ENCODE assay signal across 15 cellular contexts in the genomic region with DNA sequence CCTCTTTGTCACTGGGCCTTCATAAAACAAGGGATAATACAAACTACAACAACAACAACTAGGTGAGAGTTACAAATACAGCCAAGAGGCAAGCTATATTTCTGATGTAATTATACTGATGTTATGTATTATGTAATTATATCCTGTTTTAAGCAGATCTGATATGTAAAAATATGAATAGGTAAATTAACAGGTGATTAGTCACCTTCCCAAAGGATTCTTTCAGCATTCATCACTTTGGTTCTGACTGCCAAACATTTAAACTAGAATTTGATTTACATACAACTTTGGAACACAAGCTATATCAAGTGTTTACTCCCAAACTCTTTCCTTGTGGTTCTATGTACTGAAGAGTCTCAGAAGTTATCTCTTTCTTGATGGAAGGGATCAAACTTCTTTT. TPM values are rescaled to one million over a fixed set of nuclear protein-coding genes. Genes with fewer than 3 reads are reported as not detected.
A peak's percentile ranks its signal among the peaks of the same experiment; 100 is the strongest.
DNase-seq lines count a peak whose midpoint lies in the region; ATAC-seq and TF ChIP-seq lines count a peak whose summit lies in the region.
"Had no signal": no experiment of that assay in that cellular context is flagged by ENCODE, and none has a peak within 500 bp of the region (broad histone marks: within the 10 kb centered on the region; RNA-seq: fewer than 3 reads in every experiment).

No MANE protein-coding gene starts in this region.

- dilution Hi-C loops in mammary epithelial cell (cut with HindIII; ENCODE audit: low sequenced_read_pairs) = loop anchor here (5.0 kb wide), 2 partner anchors 53 to 87 kb away; no protein-coding TSS in a partner anchor

- H3K4me3 Mint-ChIP-seq in CD14-positive monocyte = no peak overlapping the region
- H3K4me3 Mint-ChIP-seq in activated CD8-positive, alpha-beta memory T cell treated with anti-CD3 and anti-CD28 coated beads, Interleukin-2, amount 10 ng/mL, durations not matched to agents 7 days and 5 days = no peak overlapping the region
- H3K4me3 Mint-ChIP-seq: CD4-positive, CD25-positive, alpha-beta regulatory T cell; HFFc6; IgD-negative memory B cell had no signal

- no peaks in the 10 kb centered on the region for H3K9me3 ChIP-seq in mammary epithelial cell (replicated peaks; ENCODE audit: insufficient read depth, low read length)

- no peak overlapping the region for H3K9ac ChIP-seq in mammary epithelial cell (ENCODE audit: insufficient read depth, low read length)
- H3K9ac ChIP-seq: BLaER1 had no signal

- H3K27me3 Mint-ChIP-seq in CD14-positive monocyte (ENCODE audit: low read depth in 3 of 3) = peaks cover 0 to 2% (median 0%) of the 10 kb centered on the region in 3 donors
- peaks cover 12% of the 10 kb centered on the region for H3K27me3 Mint-ChIP-seq in activated CD8-positive, alpha-beta memory T cell treated with anti-CD3 and anti-CD28 coated beads, Interleukin-2, amount 10 ng/mL, durations not matched to agents 7 days and 5 days

- H4K20me1 ChIP-seq in mammary epithelial cell (ENCODE audit: insufficient read depth, low read length) = no peaks in the 10 kb centered on the region
- H4K20me1 ChIP-seq: BLaER1 had no signal

- no peak overlapping the region for H3K27ac Mint-ChIP-seq in CD14-positive monocyte
- no peak overlapping the region for H3K27ac Mint-ChIP-seq in activated CD8-positive, alpha-beta memory T cell treated with anti-CD3 and anti-CD28 coated beads, Interleukin-2, amount 10 ng/mL, durations not matched to agents 7 days and 5 days
- H3K27ac Mint-ChIP-seq: CD4-positive, CD25-positive, alpha-beta regulatory T cell; HFFc6; IgD-negative memory B cell had no signal

- no peaks in the 10 kb centered on the region for H3K79me2 ChIP-seq in mammary epithelial cell (ENCODE audit: insufficient read depth, low read length)

- TF ChIP-seq CTCF in mammary epithelial cell (conservative IDR thresholded peaks at IDR 0.05 in 1 of 2, IDR thresholded peaks at IDR 0.05 in 1 of 2; ENCODE audit: extremely low read depth in 1 of 2, insufficient read depth in 1 of 2, low read depth in 1 of 2, low read length in 2 of 2) (no peak), foreskin keratinocyte (conservative IDR thresholded peaks at IDR 0.05) (no peak), CD14-positive monocyte (IDR thresholded peaks at IDR 0.05) (no peak)

- intact Hi-C loops in mammary epithelial cell (cut with micrococcal nuclease) (no loop called here), CD14-positive monocyte (cut with micrococcal nuclease) (no loop called here)

- no peak overlapping the region for H3K4me3 ChIP-seq in mammary epithelial cell (replicated peaks in 1 of 3; ENCODE audit: insufficient read depth in 1 of 3, low read depth in 2 of 3, low read length in 3 of 3)
- H3K4me3 ChIP-seq: BLaER1, GM12878 had no signal

- ATAC-seq in foreskin keratinocyte = peak; percentile 75
- ATAC-seq in HG02852 (IDR thresholded peaks at IDR 0.05; ENCODE audit: unreplicated experiment) = no peak
- ATAC-seq in activated CD8-positive, alpha-beta memory T cell treated with anti-CD3 and anti-CD28 coated beads, Interleukin-2, amount 10 ng/mL, durations not matched to agents 7 days and 5 days = no peak
- ATAC-seq: GM12878 had no signal

- in situ Hi-C loops in mammary epithelial cell (cut with MboI; ENCODE audit: low sequenced_read_pairs in 2 of 2) = no loop called here

- H3K9me3 Mint-ChIP-seq in CD14-positive monocyte = no peaks in the 10 kb centered on the region
- H3K9me3 Mint-ChIP-seq in activated CD8-positive, alpha-beta memory T cell treated with anti-CD3 and anti-CD28 coated beads, Interleukin-2, amount 10 ng/mL, durations not matched to agents 7 days and 5 days (ENCODE audit: low read depth) = no peaks in the 10 kb centered on the region
- H3K9me3 Mint-ChIP-seq: CD4-positive, CD25-positive, alpha-beta regulatory T cell; HFFc6 had no signal

- H3K4me1 ChIP-seq in mammary epithelial cell (ENCODE audit: insufficient read depth, low read length) (peaks cover 10% of the 10 kb centered on the region), foreskin keratinocyte (peaks cover 9% of the 10 kb centered on the region)
- H3K4me1 ChIP-seq: BLaER1 had no signal

- CTCF ChIA-PET in mammary epithelial cell (lab: Charles Lee; ENCODE audit: low non-redundant PET) = no interaction called here
- CTCF ChIA-PET in activated CD8-positive, alpha-beta memory T cell treated with anti-CD3 and anti-CD28 coated beads, Interleukin-2, amount 10 ng/mL, durations not matched to agents 7 days and 5 days (lab: Charles Lee) = no interaction called here

- no peak overlapping the region for H3K27ac ChIP-seq in mammary epithelial cell (ENCODE audit: insufficient read depth, low read depth, low read length)
- H3K27ac ChIP-seq in foreskin keratinocyte = no peak overlapping the region
- H3K27ac ChIP-seq: BLaER1 had no signal

- no peaks in the 10 kb centered on the region for H3K4me1 Mint-ChIP-seq in CD14-positive monocyte
- no peaks in the 10 kb centered on the region for H3K4me1 Mint-ChIP-seq in activated CD8-positive, alpha-beta memory T cell treated with anti-CD3 and anti-CD28 coated beads, Interleukin-2, amount 10 ng/mL, durations not matched to agents 7 days and 5 days
- H3K4me1 Mint-ChIP-seq: CD4-positive, CD25-positive, alpha-beta regulatory T cell; IgD-negative memory B cell had no signal

- H2AFZ ChIP-seq in mammary epithelial cell (ENCODE audit: low read depth, low read length) = no peak overlapping the region

- no peaks in the 10 kb centered on the region for H3K36me3 Mint-ChIP-seq in CD14-positive monocyte
- H3K36me3 Mint-ChIP-seq in activated CD8-positive, alpha-beta memory T cell treated with anti-CD3 and anti-CD28 coated beads, Interleukin-2, amount 10 ng/mL, durations not matched to agents 7 days and 5 days = no peaks in the 10 kb centered on the region
- H3K36me3 Mint-ChIP-seq: CD4-positive, CD25-positive, alpha-beta regulatory T cell had no signal

- H3K27me3 ChIP-seq in mammary epithelial cell (ENCODE audit: insufficient read depth, low read length) = no peaks in the 10 kb centered on the region
- H3K27me3 ChIP-seq in foreskin keratinocyte = peaks cover 2% of the 10 kb centered on the region
- H3K27me3 ChIP-seq: BLaER1 had no signal

- BruUV-seq in mammary epithelial cell (replicated peaks; lab: Mats Ljungman, UMichigan) = no TSS peak

- peak; percentile 4 for DNase-seq in HT1080 (ENCODE audit: low read depth)
- DNase-seq in mammary epithelial cell = peak; percentile 49
- peak; percentile 46 to 63 for DNase-seq in foreskin keratinocyte
- no peak for DNase-seq in CD14-positive monocyte (ENCODE audit: low spot score)
- DNase-seq in activated CD8-positive, alpha-beta memory T cell treated with anti-CD3 and anti-CD28 coated beads, Interleukin-2, amount 10 ng/mL, durations not matched to agents 7 days and 5 days = no peak
- DNase-seq: AML-193; Calu3; CD4-positive, CD25-positive, alpha-beta regulatory T cell; DMS 273 treated with DMSO at 0.1 percent for 48 hours; HCEC 1CT; HFFc6 had no signal

- no peaks in the 10 kb centered on the region for H3K36me3 ChIP-seq in mammary epithelial cell (ENCODE audit: insufficient read depth, low read length)
- H3K36me3 ChIP-seq: BLaER1 had no signal

- peak overlapping the region; percentile 22 for H3K4me2 ChIP-seq in mammary epithelial cell (ENCODE audit: insufficient read depth, low read depth, low read length)
- H3K4me2 ChIP-seq: BLaER1 had no signal

RNA-seq across cellular contexts. Expression of a gene that starts 53.7 kb away (rescaled TPM):
- total RNA-seq in HT1080 (2014; rRNA removed; shearing (Covaris generic)) = 4.0 and 5.7 TPM in 2 replicates
- 10.3 and 12.3 TPM in 2 replicates for polyA plus RNA-seq in HT1080 (2015; cell fraction: cytosol; rRNA removed)
- polyA plus RNA-seq in HT1080 (2015; cell fraction: nucleus; rRNA removed) = 9.4 and 12.1 TPM in 2 replicates
- 1 to 10 TPM; 6.0 to 8.0 TPM for total RNA-seq in mammary epithelial cell
- polyA plus RNA-seq in mammary epithelial cell = 1.4 TPM
- polyA minus RNA-seq in mammary epithelial cell = 1.4 TPM
- 0.99 and 3.0 TPM in 2 replicates for total RNA-seq in foreskin keratinocyte
- 0.72 and 1.4 TPM in 2 replicates for polyA plus RNA-seq in foreskin keratinocyte
- not detected for polyA plus RNA-seq in CD14-positive monocyte
- total RNA-seq in activated CD8-positive, alpha-beta memory T cell treated with anti-CD3 and anti-CD28 coated beads, Interleukin-2, amount 10 ng/mL, durations not matched to agents 7 days and 5 days = not detected
- total RNA-seq: GM12878 had no signal
- polyA plus RNA-seq: CD4-positive, CD25-positive, alpha-beta regulatory T cell; GM12878; IgD-negative memory B cell had no signal

Comparison
In these comparisons a context has a peak if more than half of its experiments do, and no peak if none do; other contexts are left out.
1. DNase-seq: peak in HT1080 (single experiment), mammary epithelial cell (single experiment) and foreskin keratinocyte (2 of 2); none in CD14-positive monocyte (single experiment) and activated CD8-positive, alpha-beta memory T cell treated with anti-CD3 and anti-CD28 coated beads, Interleukin-2, amount 10 ng/mL, durations not matched to agents 7 days and 5 days (single experiment).